Comparison of ENCODE assay signal across 29 cellular contexts in genomic region chr18:42773870-42774269, GRCh38.
"Had no signal": no experiment of that assay in that cellular context is flagged by ENCODE, and none has a peak within 500 bp of the region (broad histone marks: within the 10 kb centered on the region; RNA-seq: fewer than 3 reads in every experiment).

No MANE protein-coding gene starts in this region.

- H3K4me1 Mint-ChIP-seq: activated CD4-positive, alpha-beta T cell treated with anti-CD3 and anti-CD28 coated beads, Interleukin-2, amount 10 ng/mL, durations not matched to agents 24 days and 14 days; natural killer cell; stimulated activated effector memory CD8-positive, alpha-beta T cell treated with anti-CD3 and anti-CD28 coated beads, Interleukin-12 subunit alpha, Interleukin-12 subunit beta, amount 100 ng/mL, for 72 hours; T-helper 17 cell had no signal

- FAIRE-seq: colon, urothelium cell line had no signal

- H3K9me3 Mint-ChIP-seq: activated CD4-positive, alpha-beta T cell treated with anti-CD3 and anti-CD28 coated beads, Interleukin-2, amount 10 ng/mL, durations not matched to agents 24 days and 14 days had no signal

- H3K4me3 ChIP-seq: body of pancreas, gastrocnemius medialis, hepatocyte, skin epidermis, thoracic aorta had no signal

- H3K79me2 ChIP-seq: hepatocyte had no signal

- H3K27ac ChIP-seq: body of pancreas, gastrocnemius medialis, hepatocyte, neutrophil, skin epidermis, thoracic aorta had no signal

- H3K27me3 ChIP-seq: body of pancreas, gastrocnemius medialis, hepatocyte, neutrophil had no signal

- DNase-seq: activated CD4-positive, alpha-beta memory T cell treated with anti-CD3 and anti-CD28 coated beads for 36 hours; activated CD4-positive, alpha-beta T cell treated with anti-CD3 and anti-CD28 coated beads, Interleukin-2, amount 10 ng/mL, durations not matched to agents 24 days and 14 days; activated CD4-positive, CD25-positive, alpha-beta regulatory T cell treated with anti-CD3 and anti-CD28 coated beads, Interleukin-2, amount 50 U/mL, for 72 hours; activated CD8-positive, alpha-beta memory T cell treated with anti-CD3 and anti-CD28 coated beads, Interleukin-2, amount 50 U/mL, for 48 hours; activated gamma-delta T cell; activated naive CD4-positive, alpha-beta T cell treated with anti-CD3 and anti-CD28 coated beads, Interleukin-2, amount 50 U/mL, for 16 hours; activated T-cell treated with anti-CD3 and anti-CD28 coated beads, Interleukin-2, amount 50 U/mL, for 24 hours; amniotic stem cell; body of pancreas; dermis blood vessel endothelial cell; effector CD8-positive, alpha-beta T cell; erythroblast; gastrocnemius medialis; islet precursor cell; natural killer cell; retina; stimulated activated CD4-positive, alpha-beta T cell treated with anti-CD3 and anti-CD28 coated beads, Interleukin-12 subunit alpha, Interleukin-12 subunit beta, amount 100 ng/mL, for 4 hours; stimulated activated CD4-positive, alpha-beta T cell treated with anti-CD3 and anti-CD28 coated beads, Interleukin-4, amount 100 ng/mL, for 24 hours; T-helper 17 cell; trophoblast cell had no signal

- H3K4me1 ChIP-seq: body of pancreas, gastrocnemius medialis had no signal

- H3K4me3 Mint-ChIP-seq: activated CD4-positive, alpha-beta memory T cell treated with anti-CD3 and anti-CD28 coated beads for 36 hours; activated CD4-positive, alpha-beta T cell treated with anti-CD3 and anti-CD28 coated beads, Interleukin-2, amount 10 ng/mL, durations not matched to agents 24 days and 14 days; activated T-cell treated with anti-CD3 and anti-CD28 coated beads, Interleukin-2, amount 50 U/mL, for 24 hours; natural killer cell; stimulated activated effector memory CD8-positive, alpha-beta T cell treated with anti-CD3 and anti-CD28 coated beads, Interleukin-12 subunit alpha, Interleukin-12 subunit beta, amount 100 ng/mL, for 72 hours; stimulated activated naive CD8-positive, alpha-beta T cell treated with anti-CD3 and anti-CD28 coated beads, Interleukin-15, Interleukin-2, amounts not matched to agents 100 ng/mL and 50 ng/mL, for 24 hours; T-helper 17 cell had no signal

- H3K4me2 ChIP-seq: hepatocyte had no signal

- H3K36me3 Mint-ChIP-seq: activated CD4-positive, alpha-beta memory T cell treated with anti-CD3 and anti-CD28 coated beads for 36 hours; natural killer cell; stimulated activated effector memory CD8-positive, alpha-beta T cell treated with anti-CD3 and anti-CD28 coated beads, Interleukin-12 subunit alpha, Interleukin-12 subunit beta, amount 100 ng/mL, for 72 hours had no signal

- ATAC-seq: body of pancreas; gastrocnemius medialis; natural killer cell; sciatic nerve; stimulated activated effector memory CD8-positive, alpha-beta T cell treated with anti-CD3 and anti-CD28 coated beads, Interleukin-12 subunit alpha, Interleukin-12 subunit beta, amount 100 ng/mL, for 72 hours; T-helper 17 cell had no signal

- H3K27me3 Mint-ChIP-seq: activated CD4-positive, alpha-beta memory T cell treated with anti-CD3 and anti-CD28 coated beads for 36 hours; activated CD4-positive, alpha-beta T cell treated with anti-CD3 and anti-CD28 coated beads, Interleukin-2, amount 10 ng/mL, durations not matched to agents 24 days and 14 days; activated T-cell treated with anti-CD3 and anti-CD28 coated beads, Interleukin-2, amount 50 U/mL, for 24 hours; stimulated activated naive CD8-positive, alpha-beta T cell treated with anti-CD3 and anti-CD28 coated beads, Interleukin-15, Interleukin-2, amounts not matched to agents 100 ng/mL and 50 ng/mL, for 24 hours; T-helper 17 cell had no signal

- H3K36me3 ChIP-seq: gastrocnemius medialis, neutrophil, thoracic aorta had no signal

- H3K9me3 ChIP-seq: body of pancreas, gastrocnemius medialis, neutrophil, thoracic aorta had no signal

- H3K27ac Mint-ChIP-seq: activated CD4-positive, alpha-beta memory T cell treated with anti-CD3 and anti-CD28 coated beads for 36 hours; activated CD4-positive, alpha-beta T cell treated with anti-CD3 and anti-CD28 coated beads, Interleukin-2, amount 10 ng/mL, durations not matched to agents 24 days and 14 days; activated T-cell treated with anti-CD3 and anti-CD28 coated beads, Interleukin-2, amount 50 U/mL, for 24 hours; natural killer cell; stimulated activated effector memory CD8-positive, alpha-beta T cell treated with anti-CD3 and anti-CD28 coated beads, Interleukin-12 subunit alpha, Interleukin-12 subunit beta, amount 100 ng/mL, for 72 hours; stimulated activated naive CD8-positive, alpha-beta T cell treated with anti-CD3 and anti-CD28 coated beads, Interleukin-15, Interleukin-2, amounts not matched to agents 100 ng/mL and 50 ng/mL, for 24 hours; T-helper 17 cell had no signal

- H2AFZ ChIP-seq: hepatocyte had no signal
